16 cellular contexts compared by ENCODE assay signal in genomic region chr22:37654556-37655251, GRCh38. TPM values are rescaled to one million over a fixed set of nuclear protein-coding genes. Genes with fewer than 3 reads are reported as not detected.
DNase-seq lines count a peak whose midpoint lies in the region; ATAC-seq and TF ChIP-seq lines count a peak whose summit lies in the region.
"Had no signal": no experiment of that assay in that cellular context is flagged by ENCODE, and none has a peak within 500 bp of the region (broad histone marks: within the 10 kb centered on the region; RNA-seq: fewer than 3 reads in every experiment).

No MANE protein-coding gene starts in this region.

- H3K27ac ChIP-seq in tibial nerve = peak overlapping the region in 3 of 4 donors; percentile 55 to 73 (median 70)
- no peak overlapping the region for H3K27ac ChIP-seq in prostate gland

- H3K4me3 ChIP-seq in mucosa of descending colon (no peak overlapping the region), tibial nerve (no peak overlapping the region), prostate gland (no peak overlapping the region)

- no peak overlapping the region for H3K4me3 Mint-ChIP-seq in natural killer cell
- no peak overlapping the region for H3K4me3 Mint-ChIP-seq in natural killer cell treated with Interleukin-12 subunit alpha and Interleukin-12 subunit beta and Interleukin-15 and Interleukin-18, amount 100 ng/mL, for 72 hours
- no peak overlapping the region for H3K4me3 Mint-ChIP-seq in activated T-helper 2 cell treated with anti-CD3 and anti-CD28 coated beads, Interferon-gamma antibody, Interleukin-2, Interleukin-4, amounts not matched to agents 10 μg/mL and 5 μg/mL and 100 μg/mL, durations not matched to agents 14 hours and 24 hours and 36 hours (ENCODE audit: low read depth)
- H3K4me3 Mint-ChIP-seq: HFFc6 had no signal

- H3K36me3 Mint-ChIP-seq in natural killer cell = no peaks in the 10 kb centered on the region
- H3K36me3 Mint-ChIP-seq in natural killer cell treated with Interleukin-12 subunit alpha and Interleukin-12 subunit beta and Interleukin-15 and Interleukin-18, amount 100 ng/mL, for 72 hours = no peaks in the 10 kb centered on the region
- peaks cover 40% of the 10 kb centered on the region for H3K36me3 Mint-ChIP-seq in activated T-helper 2 cell treated with anti-CD3 and anti-CD28 coated beads, Interferon-gamma antibody, Interleukin-2, Interleukin-4, amounts not matched to agents 10 μg/mL and 5 μg/mL and 100 μg/mL, durations not matched to agents 14 hours and 24 hours and 36 hours (ENCODE audit: low read depth)

- H3K27ac Mint-ChIP-seq in natural killer cell = peak overlapping the region; percentile 54 to 66
- peak overlapping the region in 1 of 2 donors; percentile 47 for H3K27ac Mint-ChIP-seq in natural killer cell treated with Interleukin-12 subunit alpha and Interleukin-12 subunit beta and Interleukin-15 and Interleukin-18, amount 100 ng/mL, for 72 hours
- peak overlapping the region; percentile 33 for H3K27ac Mint-ChIP-seq in activated T-helper 2 cell treated with anti-CD3 and anti-CD28 coated beads, Interferon-gamma antibody, Interleukin-2, Interleukin-4, amounts not matched to agents 10 μg/mL and 5 μg/mL and 100 μg/mL, durations not matched to agents 14 hours and 24 hours and 36 hours
- H3K27ac Mint-ChIP-seq: HFFc6 had no signal

- no peak for ATAC-seq in natural killer cell
- ATAC-seq in natural killer cell treated with Interleukin-12 subunit alpha and Interleukin-12 subunit beta and Interleukin-15 and Interleukin-18, amount 100 ng/mL, for 72 hours = no peak
- ATAC-seq in mucosa of descending colon = peak; percentile 46

- 65 to 76% methylated on average over 14 of the region's 14 CpGs for WGBS in tibial nerve, 2 donors
- WGBS in prostate gland = 80% methylated on average over 14 of the region's 14 CpGs

- peaks cover 27% of the 10 kb centered on the region for H3K4me1 ChIP-seq in mucosa of descending colon (ENCODE audit: low read depth)
- H3K4me1 ChIP-seq in tibial nerve = peaks cover 0 to 21% (median 9%) of the 10 kb centered on the region in 4 donors
- no peaks in the 10 kb centered on the region for H3K4me1 ChIP-seq in prostate gland (replicated peaks)

- no peaks in the 10 kb centered on the region for H3K9me3 ChIP-seq in mucosa of descending colon
- no peaks in the 10 kb centered on the region for H3K9me3 ChIP-seq in tibial nerve
- no peaks in the 10 kb centered on the region for H3K9me3 ChIP-seq in prostate gland
- H3K9me3 ChIP-seq: BE2C had no signal

- peaks cover 4% of the 10 kb centered on the region for H3K36me3 ChIP-seq in mucosa of descending colon (ENCODE audit: low read depth)
- peaks cover 0 to 38% (median 16%) of the 10 kb centered on the region in 3 donors for H3K36me3 ChIP-seq in tibial nerve
- peaks cover 0 to 4% of the 10 kb centered on the region in 2 donors for H3K36me3 ChIP-seq in prostate gland
- H3K36me3 ChIP-seq: BE2C had no signal

- TF ChIP-seq EP300 in tibial nerve (IDR thresholded peaks at IDR 0.05) = no peak

- intact Hi-C loops in natural killer cell (cut with micrococcal nuclease) = no loop called here
- intact Hi-C loops in activated T-helper 2 cell treated with anti-CD3 and anti-CD28 coated beads, Interferon-gamma antibody, Interleukin-2, Interleukin-4, amounts not matched to agents 10 μg/mL and 5 μg/mL and 100 μg/mL, durations not matched to agents 14 hours and 24 hours and 36 hours (cut with micrococcal nuclease) = no loop called here
- intact Hi-C loops in mucosa of descending colon (cut with DNase I, micrococcal nuclease) = no loop called here
- intact Hi-C loops in prostate gland (cut with DNase I) = no loop called here

- no peak for DNase-seq in natural killer cell
- DNase-seq in natural killer cell treated with Interleukin-12 subunit alpha and Interleukin-12 subunit beta and Interleukin-15 and Interleukin-18, amount 100 ng/mL, for 72 hours (ENCODE audit: low spot score) = no peak
- DNase-seq in activated T-helper 2 cell treated with anti-CD3 and anti-CD28 coated beads, Interferon-gamma antibody, Interleukin-2, Interleukin-4, amounts not matched to agents 10 μg/mL and 5 μg/mL and 100 μg/mL, durations not matched to agents 14 hours and 24 hours and 36 hours (ENCODE audit: low spot score) = no peak
- peak; percentile 82 to 84 (median 83) for DNase-seq in mucosa of descending colon
- no peak for DNase-seq in tibial nerve (ENCODE audit: low spot score in 2 of 2)
- DNase-seq in stimulated activated CD4-positive, alpha-beta T cell treated with anti-CD3 and anti-CD28 coated beads, Interleukin-4, amount 100 ng/mL, for 1 hour = no peak
- no peak for DNase-seq in prostate gland (ENCODE audit: low spot score)
- no peak for DNase-seq in OCI-M1 (lab: John Stamatoyannopoulos, UW)
- DNase-seq: BE2C; EL; HFFc6; KG1; NCI-H1048; NCI-H345; NCI-H526 treated with DMSO at 0.1 percent for 48 hours; NK-92 treated with Interleukin-12 subunit alpha and Interleukin-12 subunit beta, amount 100 ng/mL, for 24 hours had no signal

- no peak for TF ChIP-seq CTCF in natural killer cell (IDR thresholded peaks at IDR 0.05)
- no peak for TF ChIP-seq CTCF in mucosa of descending colon (IDR thresholded peaks at IDR 0.05)
- no peak for TF ChIP-seq CTCF in tibial nerve (IDR thresholded peaks at IDR 0.05)
- no peak for TF ChIP-seq CTCF in prostate gland (IDR thresholded peaks at IDR 0.05)

- no peaks in the 10 kb centered on the region for H3K27me3 Mint-ChIP-seq in natural killer cell (ENCODE audit: low read depth in 2 of 2)
- H3K27me3 Mint-ChIP-seq in natural killer cell treated with Interleukin-12 subunit alpha and Interleukin-12 subunit beta and Interleukin-15 and Interleukin-18, amount 100 ng/mL, for 72 hours = no peaks in the 10 kb centered on the region
- H3K27me3 Mint-ChIP-seq in activated T-helper 2 cell treated with anti-CD3 and anti-CD28 coated beads, Interferon-gamma antibody, Interleukin-2, Interleukin-4, amounts not matched to agents 10 μg/mL and 5 μg/mL and 100 μg/mL, durations not matched to agents 14 hours and 24 hours and 36 hours (ENCODE audit: low read depth) = no peaks in the 10 kb centered on the region

- H3K27me3 ChIP-seq in tibial nerve = no peaks in the 10 kb centered on the region
- no peaks in the 10 kb centered on the region for H3K27me3 ChIP-seq in prostate gland (replicated peaks; ENCODE audit: insufficient read depth)
- H3K27me3 ChIP-seq: BE2C had no signal

- no peak for TF ChIP-seq POLR2A in tibial nerve (IDR thresholded peaks at IDR 0.05)
- no peak for TF ChIP-seq POLR2A in prostate gland (IDR thresholded peaks at IDR 0.05)

- H3K9me3 Mint-ChIP-seq in natural killer cell = no peaks in the 10 kb centered on the region
- no peaks in the 10 kb centered on the region for H3K9me3 Mint-ChIP-seq in natural killer cell treated with Interleukin-12 subunit alpha and Interleukin-12 subunit beta and Interleukin-15 and Interleukin-18, amount 100 ng/mL, for 72 hours
- H3K9me3 Mint-ChIP-seq in activated T-helper 2 cell treated with anti-CD3 and anti-CD28 coated beads, Interferon-gamma antibody, Interleukin-2, Interleukin-4, amounts not matched to agents 10 μg/mL and 5 μg/mL and 100 μg/mL, durations not matched to agents 14 hours and 24 hours and 36 hours = no peaks in the 10 kb centered on the region
- H3K9me3 Mint-ChIP-seq: HFFc6 had no signal

- peaks cover 14 to 27% of the 10 kb centered on the region in 2 donors for H3K4me1 Mint-ChIP-seq in natural killer cell
- H3K4me1 Mint-ChIP-seq in natural killer cell treated with Interleukin-12 subunit alpha and Interleukin-12 subunit beta and Interleukin-15 and Interleukin-18, amount 100 ng/mL, for 72 hours (ENCODE audit: low read depth in 2 of 2) = peaks cover 17 to 18% of the 10 kb centered on the region in 2 donors
- H3K4me1 Mint-ChIP-seq in activated T-helper 2 cell treated with anti-CD3 and anti-CD28 coated beads, Interferon-gamma antibody, Interleukin-2, Interleukin-4, amounts not matched to agents 10 μg/mL and 5 μg/mL and 100 μg/mL, durations not matched to agents 14 hours and 24 hours and 36 hours (ENCODE audit: low read depth) = peaks cover 9% of the 10 kb centered on the region

RNA-seq across cellular contexts. Expression of gene PDXP, which starts 3.8 kb away (rescaled TPM):
- 10 to 100 TPM in 2 of 3 donors, 1 to 10 TPM in 1; 8.3 to 14.2 (median 13.4) TPM for total RNA-seq in natural killer cell
- total RNA-seq in natural killer cell treated with Interleukin-12 subunit alpha and Interleukin-12 subunit beta and Interleukin-15 and Interleukin-18, amount 100 ng/mL, for 72 hours = 10 to 100 TPM; 43.9 to 58.4 TPM
- 40.1 and 41.9 TPM in 2 replicates for total RNA-seq in activated T-helper 2 cell treated with anti-CD3 and anti-CD28 coated beads, Interferon-gamma antibody, Interleukin-2, Interleukin-4, amounts not matched to agents 10 μg/mL and 5 μg/mL and 100 μg/mL, durations not matched to agents 14 hours and 24 hours and 36 hours
- 10 to 100 TPM; 26.8 to 43.3 (median 40.6) TPM for total RNA-seq in mucosa of descending colon
- 10 to 100 TPM; 14.7 to 19.7 (median 16.2) TPM for total RNA-seq in tibial nerve
- 10 to 100 TPM; 12.9 to 87.8 TPM for total RNA-seq in prostate gland

RNA-seq across cellular contexts. Expression of gene SH3BP1, which starts 15.2 kb away (rescaled TPM):
- 100 to 1,000 TPM; 163 to 189 (median 163) TPM for total RNA-seq in natural killer cell
- total RNA-seq in natural killer cell treated with Interleukin-12 subunit alpha and Interleukin-12 subunit beta and Interleukin-15 and Interleukin-18, amount 100 ng/mL, for 72 hours = 100 to 1,000 TPM; 160 to 229 TPM
- total RNA-seq in activated T-helper 2 cell treated with anti-CD3 and anti-CD28 coated beads, Interferon-gamma antibody, Interleukin-2, Interleukin-4, amounts not matched to agents 10 μg/mL and 5 μg/mL and 100 μg/mL, durations not matched to agents 14 hours and 24 hours and 36 hours = 117 and 122 TPM in 2 replicates
- 10 to 100 TPM; 48.8 to 98.2 (median 96.6) TPM for total RNA-seq in mucosa of descending colon
- total RNA-seq in tibial nerve = 10 to 100 TPM in 2 of 4 donors, 1 to 10 TPM in 2; 7.5 to 19.8 (median 13.9) TPM
- total RNA-seq in prostate gland = 10 to 100 TPM; 10.9 to 12.0 TPM

RNA-seq across cellular contexts. Expression of gene LGALS1, which starts 20.7 kb away (rescaled TPM):
- total RNA-seq in natural killer cell = 100 to 1,000 TPM; 195 to 218 (median 214) TPM
- 100 to 1,000 TPM; 290 to 675 TPM for total RNA-seq in natural killer cell treated with Interleukin-12 subunit alpha and Interleukin-12 subunit beta and Interleukin-15 and Interleukin-18, amount 100 ng/mL, for 72 hours
- 892 and 921 TPM in 2 replicates for total RNA-seq in activated T-helper 2 cell treated with anti-CD3 and anti-CD28 coated beads, Interferon-gamma antibody, Interleukin-2, Interleukin-4, amounts not matched to agents 10 μg/mL and 5 μg/mL and 100 μg/mL, durations not matched to agents 14 hours and 24 hours and 36 hours
- 100 to 1,000 TPM in 2 of 3 donors, 10 to 100 TPM in 1; 54.6 to 376 (median 150) TPM for total RNA-seq in mucosa of descending colon
- total RNA-seq in tibial nerve = 1,000 to 10,000 TPM; 1,362 to 3,592 (median 2,463) TPM
- total RNA-seq in prostate gland = 1,000 to 10,000 TPM in 1 of 2 donors, 100 to 1,000 TPM in 1; 365 to 1,063 TPM

RNA-seq across cellular contexts. Expression of gene NOL12, which starts 31.4 kb away (rescaled TPM):
- total RNA-seq in natural killer cell (10 to 100 TPM; 28.0 to 45.1 (median 39.0) TPM), mucosa of descending colon (10 to 100 TPM; 28.5 to 45.3 (median 42.6) TPM), tibial nerve (10 to 100 TPM; 24.1 to 39.5 (median 31.2) TPM), prostate gland (10 to 100 TPM; 39.6 to 49.0 TPM)
- 10 to 100 TPM; 37.4 to 48.3 TPM for total RNA-seq in natural killer cell treated with Interleukin-12 subunit alpha and Interleukin-12 subunit beta and Interleukin-15 and Interleukin-18, amount 100 ng/mL, for 72 hours
- 55.4 and 60.6 TPM in 2 replicates for total RNA-seq in activated T-helper 2 cell treated with anti-CD3 and anti-CD28 coated beads, Interferon-gamma antibody, Interleukin-2, Interleukin-4, amounts not matched to agents 10 μg/mL and 5 μg/mL and 100 μg/mL, durations not matched to agents 14 hours and 24 hours and 36 hours

RNA-seq across cellular contexts. Expression of gene TRIOBP, which starts 42.1 kb away (rescaled TPM):
- total RNA-seq in natural killer cell (10 to 100 TPM; 25.1 to 38.5 (median 25.8) TPM), mucosa of descending colon (100 to 1,000 TPM in 1 of 3 donors, 10 to 100 TPM in 2; 78.2 to 107 (median 78.6) TPM), tibial nerve (100 to 1,000 TPM; 140 to 160 (median 151) TPM), prostate gland (100 to 1,000 TPM; 114 to 115 TPM)
- total RNA-seq in natural killer cell treated with Interleukin-12 subunit alpha and Interleukin-12 subunit beta and Interleukin-15 and Interleukin-18, amount 100 ng/mL, for 72 hours = 10 to 100 TPM; 29.9 to 35.1 TPM
- 37.2 and 43.3 TPM in 2 replicates for total RNA-seq in activated T-helper 2 cell treated with anti-CD3 and anti-CD28 coated beads, Interferon-gamma antibody, Interleukin-2, Interleukin-4, amounts not matched to agents 10 μg/mL and 5 μg/mL and 100 μg/mL, durations not matched to agents 14 hours and 24 hours and 36 hours

Comparison
In these comparisons a context has a peak if more than half of its experiments do, and no peak if none do; other contexts are left out.
1. DNase-seq: peak in mucosa of descending colon (3 of 3); none in natural killer cell (single experiment), natural killer cell treated with Interleukin-12 subunit alpha and Interleukin-12 subunit beta and Interleukin-15 and Interleukin-18, amount 100 ng/mL, for 72 hours (single experiment), activated T-helper 2 cell treated with anti-CD3 and anti-CD28 coated beads, Interferon-gamma antibody, Interleukin-2, Interleukin-4, amounts not matched to agents 10 μg/mL and 5 μg/mL and 100 μg/mL, durations not matched to agents 14 hours and 24 hours and 36 hours (single experiment), tibial nerve (0 of 2), stimulated activated CD4-positive, alpha-beta T cell treated with anti-CD3 and anti-CD28 coated beads, Interleukin-4, amount 100 ng/mL, for 1 hour (single experiment), prostate gland (single experiment) and OCI-M1 (single experiment).
2. H3K27ac ChIP-seq: peak in tibial nerve (3 of 4); none in prostate gland (0 of 2).